ENCODE assay signal across 6 cellular contexts in genomic region chr15:32385823-32386495, GRCh38. TPM values are rescaled to one million over a fixed set of nuclear protein-coding genes. Genes with fewer than 3 reads are reported as not detected.
"Had no signal": no experiment of that assay in that cellular context is flagged by ENCODE, and none has a peak within 500 bp of the region (broad histone marks: within the 10 kb centered on the region; RNA-seq: fewer than 3 reads in every experiment).

No MANE protein-coding gene starts in this region.

RNA-seq across cellular contexts. Expression of gene GOLGA8K, which starts 17.1 kb away (rescaled TPM):
- total RNA-seq: epithelial cell of proximal tubule, esophagus mucosa, fibroblast of villous mesenchyme, gastrocnemius medialis had no signal
- polyA plus RNA-seq: fibroblast of lung, foreskin keratinocyte had no signal
